Comparison of ENCODE assay signal across 17 cellular contexts in genomic region chr10:63555330-63555729, GRCh38. TPM values are rescaled to one million over a fixed set of nuclear protein-coding genes. Genes with fewer than 3 reads are reported as not detected.
DNase-seq lines count a peak whose midpoint lies in the region; ATAC-seq and TF ChIP-seq lines count a peak whose summit lies in the region.
"Had no signal": no experiment of that assay in that cellular context is flagged by ENCODE, and none has a peak within 500 bp of the region (broad histone marks: within the 10 kb centered on the region; RNA-seq: fewer than 3 reads in every experiment).

No MANE protein-coding gene starts in this region.

- ATAC-seq in Panc1 (no peak), mucosa of descending colon (peak; percentile 61), lower lobe of right lung (no peak)

- BruUV-seq in Panc1 (replicated peaks; lab: Mats Ljungman, UMichigan) = no TSS peak

- no peaks in the 10 kb centered on the region for H3K27me3 Mint-ChIP-seq in chondrocyte (ENCODE audit: low read depth)
- H3K27me3 Mint-ChIP-seq: activated CD4-positive, alpha-beta T cell treated with anti-CD3 and anti-CD28 coated beads, Interleukin-2, amount 10 ng/mL, durations not matched to agents 24 days and 14 days had no signal

- H3K36me3 Mint-ChIP-seq in chondrocyte (ENCODE audit: low read depth) = no peaks in the 10 kb centered on the region

- no peak overlapping the region for H3K9ac ChIP-seq in BLaER1 treated with 17β-estradiol and CSF1 and Interleukin-3, amounts not matched to agents 10 nM and 100 nM

- H3K36me3 ChIP-seq in BLaER1 treated with 17β-estradiol and CSF1 and Interleukin-3, amounts not matched to agents 10 nM and 100 nM = no peaks in the 10 kb centered on the region; a peak in 1 of 22 replicates
- H3K36me3 ChIP-seq in Panc1 (ENCODE audit: control insufficient read depth, insufficient read depth, low read length) (no peaks in the 10 kb centered on the region), mucosa of descending colon (ENCODE audit: low read depth) (no peaks in the 10 kb centered on the region), lower lobe of right lung (no peaks in the 10 kb centered on the region)
- H3K36me3 ChIP-seq: spleen had no signal

- peaks cover 0 to 6% (median 0%) of the 10 kb centered on the region in 11 experiments; a peak in 1 of 22 replicates for H3K9me3 ChIP-seq in BLaER1 treated with 17β-estradiol and CSF1 and Interleukin-3, amounts not matched to agents 10 nM and 100 nM (replicated peaks in 1 of 11)
- H3K9me3 ChIP-seq in Panc1 (ENCODE audit: control insufficient read depth, insufficient read depth, low read depth, low read length) (no peaks in the 10 kb centered on the region), mucosa of descending colon (no peaks in the 10 kb centered on the region), lower lobe of right lung (no peaks in the 10 kb centered on the region)
- H3K9me3 ChIP-seq: spleen had no signal

- H3K9me3 Mint-ChIP-seq in chondrocyte (ENCODE audit: low read depth) = no peaks in the 10 kb centered on the region
- H3K9me3 Mint-ChIP-seq: activated CD4-positive, alpha-beta T cell treated with anti-CD3 and anti-CD28 coated beads, Interleukin-2, amount 10 ng/mL, durations not matched to agents 24 days and 14 days; endodermal cell had no signal

- no peak overlapping the region for H3K4me3 ChIP-seq in BLaER1 treated with 17β-estradiol and CSF1 and Interleukin-3, amounts not matched to agents 10 nM and 100 nM
- H3K4me3 ChIP-seq in Panc1 (ENCODE audit: low read depth in 2 of 2, low read length in 2 of 2) = no peak overlapping the region
- no peak overlapping the region for H3K4me3 ChIP-seq in mucosa of descending colon
- no peak overlapping the region for H3K4me3 ChIP-seq in lower lobe of right lung
- H3K4me3 ChIP-seq in coronary artery = no peak overlapping the region
- H3K4me3 ChIP-seq: GM12878, spleen had no signal

- CTCF ChIA-PET in Panc1 (lab: Charles Lee) = no interaction called here

- intact Hi-C loops in Panc1 (cut with micrococcal nuclease; ENCODE audit: unreplicated experiment) (no loop called here), mucosa of descending colon (cut with DNase I, micrococcal nuclease) (no loop called here), lower lobe of right lung (cut with DNase I) (no loop called here)

- H4K20me1 ChIP-seq in BLaER1 treated with 17β-estradiol and CSF1 and Interleukin-3, amounts not matched to agents 10 nM and 100 nM = peaks cover 0 to 29% (median 4%) of the 10 kb centered on the region in 11 experiments; a peak in 5 of 22 replicates

- H3K27me3 ChIP-seq in BLaER1 treated with 17β-estradiol and CSF1 and Interleukin-3, amounts not matched to agents 10 nM and 100 nM = no peaks in the 10 kb centered on the region
- H3K27me3 ChIP-seq in Panc1 (ENCODE audit: control insufficient read depth, insufficient read depth, low read length) (no peaks in the 10 kb centered on the region), lower lobe of right lung (ENCODE audit: low read depth) (no peaks in the 10 kb centered on the region)
- H3K27me3 ChIP-seq: spleen had no signal

- peak overlapping the region; percentile 90 for H3K27ac Mint-ChIP-seq in chondrocyte (ENCODE audit: unreplicated experiment)

- TF ChIP-seq CTCF in Panc1 (IDR thresholded peaks at IDR 0.05) = no peak
- TF ChIP-seq CTCF in chondrocyte (IDR thresholded peaks at IDR 0.05) = no peak
- TF ChIP-seq CTCF in mucosa of descending colon (IDR thresholded peaks at IDR 0.05) = no peak
- TF ChIP-seq CTCF in lower lobe of right lung (IDR thresholded peaks at IDR 0.05) = no peak
- no peak for TF ChIP-seq CTCF in coronary artery (IDR thresholded peaks at IDR 0.05)

- POLR2A ChIA-PET in Panc1 (lab: Charles Lee) = no interaction called here

- in situ Hi-C loops in Panc1 (cut with HindIII; ENCODE audit: low pct_unique_long_range_greater_than_20kb, low sequenced_read_pairs) = no loop called here

- peaks cover 9 to 31% (median 15%) of the 10 kb centered on the region in 10 experiments; a peak in 19 of 20 replicates for H3K4me1 ChIP-seq in BLaER1 treated with 17β-estradiol and CSF1 and Interleukin-3, amounts not matched to agents 10 nM and 100 nM
- H3K4me1 ChIP-seq in Panc1 (ENCODE audit: control insufficient read depth, insufficient read depth, low read length) (peaks cover 54% of the 10 kb centered on the region), mucosa of descending colon (ENCODE audit: low read depth) (no peaks in the 10 kb centered on the region), lower lobe of right lung (no peaks in the 10 kb centered on the region)

- no peak overlapping the region for H3K27ac ChIP-seq in BLaER1 treated with 17β-estradiol and CSF1 and Interleukin-3, amounts not matched to agents 10 nM and 100 nM
- H3K27ac ChIP-seq in Panc1 (ENCODE audit: low read length) (peak overlapping the region; percentile 88), lower lobe of right lung (no peak overlapping the region), coronary artery (no peak overlapping the region)
- H3K27ac ChIP-seq: spleen had no signal

- peak overlapping the region in 6 of 11 experiments; percentile 4 to 42 (median 29); a peak in 8 of 22 replicates for H3K4me2 ChIP-seq in BLaER1 treated with 17β-estradiol and CSF1 and Interleukin-3, amounts not matched to agents 10 nM and 100 nM

- no peak overlapping the region for H3K4me3 Mint-ChIP-seq in chondrocyte (ENCODE audit: unreplicated experiment)
- H3K4me3 Mint-ChIP-seq: activated CD4-positive, alpha-beta T cell treated with anti-CD3 and anti-CD28 coated beads, Interleukin-2, amount 10 ng/mL, durations not matched to agents 24 days and 14 days; CD14-positive monocyte; endodermal cell; neural crest cell had no signal

- DNase-seq in Panc1 (ENCODE audit: low read depth, low spot score) (no peak), chondrocyte (ENCODE audit: low spot score) (no peak), mucosa of descending colon (no peak), germinal center (ENCODE audit: low spot score) (no peak), lower lobe of right lung (no peak), coronary artery (ENCODE audit: low spot score) (no peak)
- no peak for DNase-seq in effector CD8-positive, alpha-beta T cell (lab: John Stamatoyannopoulos, UW)
- DNase-seq: activated CD8-positive, alpha-beta memory T cell treated with anti-CD3 and anti-CD28 coated beads, Interleukin-2, amount 50 U/mL, for 48 hours; activated gamma-delta T cell; endodermal cell; NCI-H1436 treated with DMSO at 0.1 percent for 48 hours had no signal

- peaks cover 49% of the 10 kb centered on the region for H3K4me1 Mint-ChIP-seq in chondrocyte (ENCODE audit: low read depth)

RNA-seq across cellular contexts. Expression of gene REEP3, which starts 34.1 kb away (rescaled TPM):
- total RNA-seq in Panc1 (2021; ENCODE audit: unreplicated experiment) = 135 TPM
- polyA plus RNA-seq in Panc1 (2012; ENCODE audit: insufficient read length) = 42.3 TPM
- total RNA-seq in chondrocyte = 77.8 to 80.6 TPM (median 78.3 TPM) in 3 replicates
- 10 to 100 TPM; 42.1 to 61.2 (median 43.4) TPM for total RNA-seq in mucosa of descending colon
- total RNA-seq in lower lobe of right lung = 50.9 TPM
